ENCODE assay signal across 1 cellular context in the genomic region with DNA sequence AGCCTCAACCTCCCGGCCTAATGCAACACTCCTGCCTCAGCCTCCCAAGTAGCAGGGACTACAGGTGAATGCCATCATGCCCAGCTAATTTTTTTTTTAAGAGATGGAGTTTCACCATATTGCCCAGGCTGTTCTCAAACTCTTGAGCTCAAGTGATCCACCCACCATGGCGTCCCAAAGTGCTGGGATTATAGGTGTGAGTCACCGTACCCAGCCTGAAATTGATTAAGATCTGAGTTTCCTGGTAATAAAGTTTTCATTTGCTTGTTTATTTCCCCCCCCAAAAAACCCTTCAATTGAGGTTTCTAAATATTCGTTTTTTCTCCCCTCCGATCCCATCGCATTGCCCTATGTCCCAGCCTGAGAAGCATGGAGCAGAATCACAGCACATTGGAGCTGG.
TF ChIP-seq lines count a peak whose summit lies in the region.

No MANE protein-coding gene starts in this region.

TF ChIP-seq in K562, 482 proteins besides CTCF, POLR2A, EP300 and RAD21:
- TF ChIP-seq NCOA6 (IDR thresholded peaks at IDR 0.05), result no peak
- TF ChIP-seq ZC3H11A (IDR thresholded peaks at IDR 0.05; ENCODE audit: low read depth, low read length), result no peak
- TF ChIP-seq CXXC5 (CRISPR knock-in tag; IDR thresholded peaks at IDR 0.05), result no peak
- TF ChIP-seq ATF3 (IDR thresholded peaks at IDR 0.05), result peak; percentile 38; the same call in 1 of the 2 replicates
- no peak for TF ChIP-seq ATF3 (CRISPR knock-in tag; conservative IDR thresholded peaks at IDR 0.05)
- no peak for TF ChIP-seq ZNF384 (IDR thresholded peaks at IDR 0.05; ENCODE audit: low read depth, low read length)
- no peak for TF ChIP-seq PATZ1 (CRISPR knock-in tag; IDR thresholded peaks at IDR 0.05; ENCODE audit: borderline replicate concordance)
- no peak for TF ChIP-seq HOXB6 (CRISPR knock-in tag; IDR thresholded peaks at IDR 0.05; ENCODE audit: borderline replicate concordance)
- TF ChIP-seq ZNF282 (CRISPR knock-in tag; IDR thresholded peaks at IDR 0.05), result no peak
- TF ChIP-seq ZNF217 (CRISPR knock-in tag; IDR thresholded peaks at IDR 0.05), result no peak
- TF ChIP-seq FOSL1 (tag; conservative IDR thresholded peaks at IDR 0.05), result peak; percentile 52; the same call in 1 of the 2 replicates
- no peak for TF ChIP-seq ZNF785 (CRISPR knock-in tag; IDR thresholded peaks at IDR 0.05)
- TF ChIP-seq ERF (CRISPR knock-in tag; IDR thresholded peaks at IDR 0.05), result no peak
- TF ChIP-seq NR2F6 (CRISPR knock-in tag; IDR thresholded peaks at IDR 0.05), result no peak
- TF ChIP-seq YY1 (IDR thresholded peaks at IDR 0.05; ENCODE audit: borderline replicate concordance in 1 of 3, control insufficient read depth in 1 of 3, extremely low read depth in 1 of 3, insufficient read depth in 3 of 3, insufficient read length in 1 of 3, insufficient replicate concordance in 2 of 3, low read depth in 1 of 3, low read length in 2 of 3), result peak in 1 of 3 experiments; percentile 28
- no peak for TF ChIP-seq ZNF146 (CRISPR knock-in tag; IDR thresholded peaks at IDR 0.05; ENCODE audit: unreplicated experiment)
- TF ChIP-seq ARID1B (IDR thresholded peaks at IDR 0.05), result peak; percentile 16; the same call in 1 of the 2 replicates
- TF ChIP-seq ZKSCAN3 (CRISPR knock-in tag; IDR thresholded peaks at IDR 0.05), result no peak
- TF ChIP-seq CREB1 (IDR thresholded peaks at IDR 0.05), result no peak
- no peak for TF ChIP-seq CREB1 (CRISPR knock-in tag; IDR thresholded peaks at IDR 0.05)
- TF ChIP-seq JUND (IDR thresholded peaks at IDR 0.05; ENCODE audit: borderline replicate concordance, low read depth, low read length), result peak; percentile 60; the same call in 1 of the 2 replicates
- peak; percentile 21; the same call in 1 of the 3 replicates for TF ChIP-seq JUND (tag; IDR thresholded peaks at IDR 0.05; ENCODE audit: borderline replicate concordance, low read depth, low read length)
- TF ChIP-seq KDM2B (CRISPR knock-in tag; IDR thresholded peaks at IDR 0.05), result no peak
- TF ChIP-seq ZBTB49 (CRISPR knock-in tag; IDR thresholded peaks at IDR 0.05; ENCODE audit: borderline replicate concordance), result no peak
- TF ChIP-seq TAL1 (IDR thresholded peaks at IDR 0.05), result no peak
- TF ChIP-seq, protein P1, sequence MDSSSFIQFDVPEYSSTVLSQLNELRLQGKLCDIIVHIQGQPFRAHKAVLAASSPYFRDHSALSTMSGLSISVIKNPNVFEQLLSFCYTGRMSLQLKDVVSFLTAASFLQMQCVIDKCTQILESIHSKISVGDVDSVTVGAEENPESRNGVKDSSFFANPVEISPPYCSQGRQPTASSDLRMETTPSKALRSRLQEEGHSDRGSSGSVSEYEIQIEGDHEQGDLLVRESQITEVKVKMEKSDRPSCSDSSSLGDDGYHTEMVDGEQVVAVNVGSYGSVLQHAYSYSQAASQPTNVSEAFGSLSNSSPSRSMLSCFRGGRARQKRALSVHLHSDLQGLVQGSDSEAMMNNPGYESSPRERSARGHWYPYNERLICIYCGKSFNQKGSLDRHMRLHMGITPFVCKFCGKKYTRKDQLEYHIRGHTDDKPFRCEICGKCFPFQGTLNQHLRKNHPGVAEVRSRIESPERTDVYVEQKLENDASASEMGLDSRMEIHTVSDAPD (CRISPR knock-in tag; IDR thresholded peaks at IDR 0.05), result no peak
- TF ChIP-seq ZNF507 (tag; conservative IDR thresholded peaks at IDR 0.05), result no peak
- no peak for TF ChIP-seq MYBL2 (IDR thresholded peaks at IDR 0.05; ENCODE audit: low read depth)
- TF ChIP-seq MYBL2 (CRISPR knock-in tag; IDR thresholded peaks at IDR 0.05; ENCODE audit: borderline replicate concordance), result no peak
- no peak for TF ChIP-seq KLF6 (CRISPR knock-in tag; IDR thresholded peaks at IDR 0.05; ENCODE audit: borderline replicate concordance)
- no peak for TF ChIP-seq ZNF280A (IDR thresholded peaks at IDR 0.05; ENCODE audit: low read depth, partially characterized antibody)
- TF ChIP-seq RREB1 (CRISPR knock-in tag; IDR thresholded peaks at IDR 0.05), result no peak
- no peak for TF ChIP-seq POLR3A (IDR thresholded peaks at IDR 0.05; ENCODE audit: borderline replicate concordance, extremely low read depth, insufficient read depth, insufficient read length)
- no peak for TF ChIP-seq CUX1 (CRISPR knock-in tag; IDR thresholded peaks at IDR 0.05)
- TF ChIP-seq CCNT2 (IDR thresholded peaks at IDR 0.05; ENCODE audit: borderline replicate concordance, extremely low read depth, insufficient read length, low read depth, low read length), result no peak
